ENCODE assay signal across 18 cellular contexts in the genomic region with DNA sequence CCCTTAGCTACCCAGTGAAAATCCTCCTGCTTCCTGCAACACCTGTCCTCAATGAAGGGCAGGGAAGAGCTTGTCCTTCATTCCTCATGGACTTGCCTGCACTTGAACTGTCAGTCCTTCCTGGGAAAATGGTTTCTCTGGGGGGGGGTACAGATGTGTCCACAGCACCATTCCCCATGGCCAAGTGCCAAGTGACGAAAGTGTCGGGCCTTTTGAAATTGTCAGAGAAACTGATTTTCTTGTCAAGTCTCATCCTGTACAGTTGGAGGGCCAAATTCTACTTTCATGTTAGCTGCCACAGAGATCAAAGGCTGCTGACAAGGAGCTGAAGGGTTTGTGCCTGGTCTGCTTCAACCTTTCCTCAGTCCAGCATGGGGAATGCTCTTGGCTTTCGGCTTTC.
DNase-seq lines count a peak whose midpoint lies in the region; ATAC-seq and TF ChIP-seq lines count a peak whose summit lies in the region.
"Had no signal": no experiment of that assay in that cellular context is flagged by ENCODE, and none has a peak within 500 bp of the region (broad histone marks: within the 10 kb centered on the region; RNA-seq: fewer than 3 reads in every experiment).

No MANE protein-coding gene starts in this region.

- H3K9me3 ChIP-seq in heart left ventricle (no peaks in the 10 kb centered on the region), left ventricle myocardium inferior (replicated peaks) (no peaks in the 10 kb centered on the region), mammary epithelial cell (replicated peaks; ENCODE audit: insufficient read depth, low read length) (no peaks in the 10 kb centered on the region), GM23248 (ENCODE audit: low read depth) (no peaks in the 10 kb centered on the region)
- H3K9me3 ChIP-seq: A549, BE2C had no signal

- peak in 3 of 4 donors; percentile 55 to 82 (median 60) for ATAC-seq in heart left ventricle
- ATAC-seq: A549 had no signal

- peaks cover 0 to 12% (median 0%) of the 10 kb centered on the region in 9 donors for H3K27me3 ChIP-seq in heart left ventricle
- H3K27me3 ChIP-seq in left ventricle myocardium inferior (ENCODE audit: low read depth), result peaks cover 78% of the 10 kb centered on the region
- H3K27me3 ChIP-seq in mammary epithelial cell (ENCODE audit: insufficient read depth, low read length), result no peaks in the 10 kb centered on the region
- H3K27me3 ChIP-seq in GM23248 (replicated peaks; ENCODE audit: insufficient read depth), result peaks cover under 1% of the 10 kb centered on the region

- 27 to 41% (median 33%) methylated on average over 3 of the region's 3 CpGs for WGBS in heart left ventricle, 4 donors
- 37% methylated on average over 3 of the region's 3 CpGs for WGBS in mammary epithelial cell (ENCODE audit: low coverage, missing lambda C conversion rate)
- WGBS in GM23248 (ENCODE audit: low coverage in 1 of 2, low lambda C conversion rate in 2 of 2, missing lambda C conversion rate in 2 of 2), 2 experiments, result 21 to 23% methylated on average over 3 of the region's 3 CpGs

- peak overlapping the region; percentile 21 for H2AFZ ChIP-seq in mammary epithelial cell (ENCODE audit: low read depth, low read length)
- no peak overlapping the region for H2AFZ ChIP-seq in GM23248

- BruUV-seq in mammary epithelial cell (replicated peaks; lab: Mats Ljungman, UMichigan), result no TSS peak

- no peaks in the 10 kb centered on the region for H3K9me2 ChIP-seq in GM23248 (ENCODE audit: insufficient read depth)

- in situ Hi-C loops in mammary epithelial cell (cut with MboI; ENCODE audit: low sequenced_read_pairs in 2 of 2), result no loop called here
- in situ Hi-C loops in GM23248 (cut with MboI), result no loop called here

- no peaks in the 10 kb centered on the region for H3F3A ChIP-seq in GM23248 (ENCODE audit: insufficient read depth)

- no peaks in the 10 kb centered on the region for H3K79me2 ChIP-seq in mammary epithelial cell (ENCODE audit: insufficient read depth, low read length)
- no peaks in the 10 kb centered on the region for H3K79me2 ChIP-seq in GM23248 (ENCODE audit: insufficient read depth)

- H3K4me2 ChIP-seq in mammary epithelial cell (ENCODE audit: insufficient read depth, low read depth, low read length) (no peak overlapping the region), GM23248 (ENCODE audit: unreplicated experiment) (no peak overlapping the region)
- H3K4me2 ChIP-seq: A549 had no signal

- H3K4me1 ChIP-seq in heart left ventricle (peaks cover 0 to 5% (median 0%) of the 10 kb centered on the region in 12 donors), left ventricle myocardium inferior (no peaks in the 10 kb centered on the region), mammary epithelial cell (ENCODE audit: insufficient read depth, low read length) (peaks cover 9% of the 10 kb centered on the region), GM23248 (ENCODE audit: insufficient read depth) (no peaks in the 10 kb centered on the region)
- H3K4me1 ChIP-seq: A549, BE2C had no signal

- TF ChIP-seq CTCF in heart left ventricle (IDR thresholded peaks at IDR 0.05) (no peak), left ventricle myocardium inferior (IDR thresholded peaks at IDR 0.05; ENCODE audit: borderline replicate concordance) (no peak), mammary epithelial cell (conservative IDR thresholded peaks at IDR 0.05 in 1 of 2, IDR thresholded peaks at IDR 0.05 in 1 of 2; ENCODE audit: extremely low read depth in 1 of 2, insufficient read depth in 1 of 2, low read depth in 1 of 2, low read length in 2 of 2) (no peak), epithelial cell of esophagus (IDR thresholded peaks at IDR 0.05; ENCODE audit: insufficient read depth, low read depth, low read length, missing control alignments) (no peak)

- DNase-seq in heart left ventricle (no peak), left ventricle myocardium inferior (no peak), mammary epithelial cell (peak; percentile 72), epithelial cell of esophagus (ENCODE audit: low read depth) (peak; percentile 96), islet precursor cell (peak; percentile 39), inferior parietal cortex (ENCODE audit: extremely low spot score) (no peak), GM23248 (no peak), DMS114 treated with DMSO at 0.1 percent for 48 hours (lab: John Stamatoyannopoulos, UW; ENCODE audit: unreplicated experiment) (no peak)
- DNase-seq: BE2C; CD4-positive, alpha-beta memory T cell; DMS153; DMS79 treated with DMSO at 0.1 percent for 48 hours; EL; GDM1; HCEC 1CT; HFFc6 had no signal

- no peak overlapping the region for H3K9ac ChIP-seq in mammary epithelial cell (ENCODE audit: insufficient read depth, low read length)
- H3K9ac ChIP-seq in GM23248, result no peak overlapping the region

- no peak overlapping the region for H3K27ac ChIP-seq in heart left ventricle
- no peak overlapping the region for H3K27ac ChIP-seq in left ventricle myocardium inferior (replicated peaks)
- H3K27ac ChIP-seq in mammary epithelial cell (ENCODE audit: insufficient read depth, low read depth, low read length), result no peak overlapping the region
- no peak overlapping the region for H3K27ac ChIP-seq in GM23248
- H3K27ac ChIP-seq: A549, C4-2B had no signal

- TF ChIP-seq POLR2A in heart left ventricle (IDR thresholded peaks at IDR 0.05), result no peak

- H4K20me1 ChIP-seq in mammary epithelial cell (ENCODE audit: insufficient read depth, low read length) (no peaks in the 10 kb centered on the region), GM23248 (ENCODE audit: insufficient read depth) (no peaks in the 10 kb centered on the region)

- intact Hi-C loops in heart left ventricle (cut with DNase I) (no loop called here), left ventricle myocardium inferior (cut with micrococcal nuclease) (no loop called here), mammary epithelial cell (cut with micrococcal nuclease) (no loop called here)

- H3K36me3 ChIP-seq in heart left ventricle (no peaks in the 10 kb centered on the region), left ventricle myocardium inferior (no peaks in the 10 kb centered on the region), mammary epithelial cell (ENCODE audit: insufficient read depth, low read length) (no peaks in the 10 kb centered on the region), GM23248 (ENCODE audit: low read depth) (no peaks in the 10 kb centered on the region)
- H3K36me3 ChIP-seq: BE2C had no signal

- dilution Hi-C loops in mammary epithelial cell (cut with HindIII; ENCODE audit: low sequenced_read_pairs), result no loop called here

- CTCF ChIA-PET in mammary epithelial cell (lab: Charles Lee; ENCODE audit: low non-redundant PET), result no interaction called here

- H3K4me3 ChIP-seq in heart left ventricle (no peak overlapping the region), left ventricle myocardium inferior (no peak overlapping the region), mammary epithelial cell (replicated peaks in 1 of 3; ENCODE audit: insufficient read depth in 1 of 3, low read depth in 2 of 3, low read length in 3 of 3) (no peak overlapping the region), epithelial cell of esophagus (ENCODE audit: low read length) (no peak overlapping the region), GM23248 (no peak overlapping the region)
- H3K4me3 ChIP-seq: A549 had no signal

Comparison
In these comparisons a context has a peak if more than half of its experiments do, and no peak if none do; other contexts are left out.
1. DNase-seq: peak in mammary epithelial cell (single experiment), epithelial cell of esophagus (single experiment) and islet precursor cell (single experiment); none in heart left ventricle (0 of 5), left ventricle myocardium inferior (single experiment), inferior parietal cortex (single experiment), GM23248 (single experiment) and DMS114 treated with DMSO at 0.1 percent for 48 hours (single experiment).